ENCODE assay signal across 8 cellular contexts in the genomic region with DNA sequence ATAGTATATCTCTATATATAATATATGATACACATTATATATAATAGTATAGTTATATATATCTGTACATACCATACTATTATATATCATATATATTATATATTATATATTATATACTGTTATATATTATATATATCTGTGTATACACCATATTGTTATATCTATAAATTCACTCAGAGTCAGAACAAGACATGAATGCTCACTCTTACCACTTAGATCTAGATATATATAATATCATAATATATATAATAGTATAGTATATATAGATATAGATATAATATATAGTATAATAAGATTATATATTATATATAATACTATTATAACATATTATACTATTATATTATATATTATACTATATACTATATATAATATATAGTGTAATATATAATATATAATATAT. TPM values are rescaled to one million over a fixed set of nuclear protein-coding genes. Genes with fewer than 3 reads are reported as not detected.
"Had no signal": no experiment of that assay in that cellular context is flagged by ENCODE, and none has a peak within 500 bp of the region (broad histone marks: within the 10 kb centered on the region; RNA-seq: fewer than 3 reads in every experiment).

No MANE protein-coding gene starts in this region.

- FAIRE-seq: GM12878, GM12891, GM12892, GM18507, GM19239 had no signal

- DNase-seq: GDM1, GF-D8 had no signal

- ATAC-seq: GM12878 had no signal

- H3K4me3 ChIP-seq: GM12878 had no signal

RNA-seq across cellular contexts. Expression of a gene that starts 9.3 kb away (rescaled TPM):
- total RNA-seq: G401, GM12878 had no signal
- polyA plus RNA-seq: GM12878 had no signal
